ENCODE assay signal across 18 cellular contexts in the genomic region with DNA sequence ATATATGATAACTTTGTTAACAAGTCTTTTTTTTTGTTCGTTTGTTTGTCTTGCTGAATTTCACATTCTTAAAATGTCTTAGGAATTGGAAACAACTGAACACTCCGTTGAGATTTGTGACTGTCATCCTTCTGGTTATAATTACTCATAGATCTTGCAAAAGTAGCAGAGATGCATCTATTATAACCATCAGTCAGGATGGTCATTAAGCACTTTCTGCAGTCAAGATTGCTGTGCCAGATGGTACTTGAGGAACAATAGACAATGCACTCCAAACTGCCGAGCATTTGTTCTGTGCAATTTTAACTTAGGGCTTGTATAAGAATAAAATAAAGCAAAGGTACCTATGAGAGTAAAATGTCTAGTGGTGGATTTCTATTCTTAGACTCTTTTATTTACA.
DNase-seq lines count a peak whose midpoint lies in the region; ATAC-seq and TF ChIP-seq lines count a peak whose summit lies in the region.
"Had no signal": no experiment of that assay in that cellular context is flagged by ENCODE, and none has a peak within 500 bp of the region (broad histone marks: within the 10 kb centered on the region; RNA-seq: fewer than 3 reads in every experiment).

No MANE protein-coding gene starts in this region.

- no peaks in the 10 kb centered on the region for H3K4me1 Mint-ChIP-seq in nephron progenitor cell
- H3K4me1 Mint-ChIP-seq: T-helper 17 cell had no signal

- H3K4me3 Mint-ChIP-seq in nephron progenitor cell, result no peak overlapping the region
- H3K4me3 Mint-ChIP-seq: CD8-positive, alpha-beta T cell; T-helper 17 cell had no signal

- no peaks in the 10 kb centered on the region for H3K27me3 Mint-ChIP-seq in nephron progenitor cell (ENCODE audit: low read depth, poor library complexity)
- H3K27me3 Mint-ChIP-seq: T-helper 17 cell had no signal

- DNase-seq in NCI-H82 (lab: John Stamatoyannopoulos, UW), result peak; percentile 9
- no peak for DNase-seq in NCI-H82 treated with DMSO at 0.1 percent for 48 hours (lab: John Stamatoyannopoulos, UW; ENCODE audit: unreplicated experiment)
- DNase-seq in NCI-H2227 (lab: John Stamatoyannopoulos, UW; ENCODE audit: unreplicated experiment), result peak; percentile 68
- DNase-seq in NCI-H774 (lab: John Stamatoyannopoulos, UW), result peak; percentile 3
- DNase-seq in left lung, result no peak
- DNase-seq in nephron progenitor cell, result no peak
- no peak for DNase-seq in middle frontal gyrus (ENCODE audit: extremely low spot score, low spot score)
- DNase-seq: Calu3; CD8-positive, alpha-beta T cell; DMS79; NCI-H1092 treated with DMSO at 0.1 percent for 48 hours; NCI-H1930; NCI-H2171 treated with DMSO at 0.1 percent for 48 hours; Peyer's patch; T-helper 17 cell had no signal

- no peaks in the 10 kb centered on the region for H3K36me3 ChIP-seq in left lung
- H3K36me3 ChIP-seq: BLaER1 treated with 17β-estradiol and CSF1 and Interleukin-3, amounts not matched to agents 10 nM and 100 nM; Peyer's patch; SJSA1 had no signal

- no peaks in the 10 kb centered on the region for H3K9me3 ChIP-seq in left lung
- H3K9me3 ChIP-seq: BLaER1 treated with 17β-estradiol and CSF1 and Interleukin-3, amounts not matched to agents 10 nM and 100 nM; Peyer's patch; SJSA1 had no signal

- H3K4me3 ChIP-seq in left lung, result no peak overlapping the region
- H3K4me3 ChIP-seq: BLaER1 treated with 17β-estradiol and CSF1 and Interleukin-3, amounts not matched to agents 10 nM and 100 nM; K562; Peyer's patch; SJSA1 had no signal

- TF ChIP-seq CTCF in left lung (IDR thresholded peaks at IDR 0.05), result no peak
- no peak for TF ChIP-seq CTCF in nephron progenitor cell (IDR thresholded peaks at IDR 0.05)

- ATAC-seq in left lung, result no peak
- ATAC-seq: CD8-positive, alpha-beta T cell; K562; T-helper 17 cell had no signal

- no peaks in the 10 kb centered on the region for H3K9me3 Mint-ChIP-seq in nephron progenitor cell

- no peaks in the 10 kb centered on the region for H3K4me1 ChIP-seq in left lung
- H3K4me1 ChIP-seq: BLaER1 treated with 17β-estradiol and CSF1 and Interleukin-3, amounts not matched to agents 10 nM and 100 nM; Peyer's patch; SJSA1 had no signal

- H3K36me3 Mint-ChIP-seq in nephron progenitor cell (ENCODE audit: low read depth), result no peaks in the 10 kb centered on the region
- H3K36me3 Mint-ChIP-seq: CD8-positive, alpha-beta T cell had no signal

- H3K27me3 ChIP-seq in left lung, result no peaks in the 10 kb centered on the region
- H3K27me3 ChIP-seq: BLaER1 treated with 17β-estradiol and CSF1 and Interleukin-3, amounts not matched to agents 10 nM and 100 nM; Peyer's patch; SJSA1 had no signal

- H3K27ac ChIP-seq in left lung, result no peak overlapping the region
- H3K27ac ChIP-seq: BLaER1 treated with 17β-estradiol and CSF1 and Interleukin-3, amounts not matched to agents 10 nM and 100 nM; Peyer's patch; SJSA1 had no signal

- intact Hi-C loops in left lung (cut with DNase I), result no loop called here

- no peak overlapping the region for H3K27ac Mint-ChIP-seq in nephron progenitor cell
- H3K27ac Mint-ChIP-seq: CD8-positive, alpha-beta T cell; T-helper 17 cell had no signal

Comparison
In these comparisons a context has a peak if more than half of its experiments do, and no peak if none do; other contexts are left out.
1. DNase-seq: peak in NCI-H82 (single experiment), NCI-H2227 (single experiment) and NCI-H774 (single experiment); none in NCI-H82 treated with DMSO at 0.1 percent for 48 hours (single experiment), left lung (0 of 2), nephron progenitor cell (single experiment) and middle frontal gyrus (single experiment).